Comparison of ENCODE assay signal across 1 cellular context in genomic region chr16:73233423-73233762, GRCh38.
TF ChIP-seq lines count a peak whose summit lies in the region.

No MANE protein-coding gene starts in this region.

TF ChIP-seq in GM23338, 12 proteins besides CTCF, POLR2A, EP300 and RAD21 (continued from another document):
- TF ChIP-seq REST (IDR thresholded peaks at IDR 0.05; ENCODE audit: unreplicated experiment), result no peak
- no peak for TF ChIP-seq JUNB (IDR thresholded peaks at IDR 0.05; ENCODE audit: unreplicated experiment)
- TF ChIP-seq NANOG (IDR thresholded peaks at IDR 0.05; ENCODE audit: borderline replicate concordance), result no peak
- no peak for TF ChIP-seq ZNF462 (CRISPR knock-in tag; IDR thresholded peaks at IDR 0.05)
- no peak for TF ChIP-seq CREB1 (CRISPR knock-in tag; IDR thresholded peaks at IDR 0.05; ENCODE audit: low read depth)
- no peak for TF ChIP-seq EZH2 (IDR thresholded peaks at IDR 0.05; ENCODE audit: low read depth, unreplicated experiment)
- TF ChIP-seq ZNF331 (CRISPR knock-in tag; IDR thresholded peaks at IDR 0.05; ENCODE audit: low read depth), result no peak
